Comparison of ENCODE assay signal across 18 cellular contexts in genomic region chr3:122908251-122908650, GRCh38.
DNase-seq lines count a peak whose midpoint lies in the region; ATAC-seq and TF ChIP-seq lines count a peak whose summit lies in the region.
"Had no signal": no experiment of that assay in that cellular context is flagged by ENCODE, and none has a peak within 500 bp of the region (broad histone marks: within the 10 kb centered on the region; RNA-seq: fewer than 3 reads in every experiment).

No MANE protein-coding gene starts in this region.

- H3K27me3 ChIP-seq in endodermal cell (ENCODE audit: control insufficient read depth, insufficient read depth, low read length, poor library complexity, severe bottlenecking) = no peaks in the 10 kb centered on the region
- no peaks in the 10 kb centered on the region for H3K27me3 ChIP-seq in neural cell (ENCODE audit: insufficient read depth, low read depth, low read length)
- H3K27me3 ChIP-seq: BE2C had no signal

- H3K27me3 Mint-ChIP-seq in endodermal cell (ENCODE audit: insufficient read depth) = peaks cover 11% of the 10 kb centered on the region

- peaks cover 34% of the 10 kb centered on the region for H3K36me3 Mint-ChIP-seq in endodermal cell (ENCODE audit: low read depth)

- H3K27ac ChIP-seq in endodermal cell (ENCODE audit: low read depth, low read length) (no peak overlapping the region), neural cell (ENCODE audit: low read length) (no peak overlapping the region)

- H3K9me3 ChIP-seq in endodermal cell (ENCODE audit: control insufficient read depth, low read length) = no peaks in the 10 kb centered on the region
- H3K9me3 ChIP-seq in neural cell (ENCODE audit: low read length) = no peaks in the 10 kb centered on the region
- H3K9me3 ChIP-seq: BE2C had no signal

- peak; percentile 6 for DNase-seq in HuH-7.5 (ENCODE audit: low spot score)
- peak; percentile 35 for DNase-seq in endodermal cell
- DNase-seq in stimulated activated naive CD8-positive, alpha-beta T cell treated with anti-CD3 and anti-CD28 coated beads, Interleukin-15, Interleukin-2, amounts not matched to agents 100 U/mL and 50 U/mL, for 24 hours = no peak
- DNase-seq in posterior cingulate gyrus = no peak
- DNase-seq in sciatic nerve (ENCODE audit: low spot score) = no peak
- DNase-seq: ACHN; BE2C; C1 segment of cervical spinal cord; CD4-positive, CD25-positive, alpha-beta regulatory T cell; CD8-positive, alpha-beta memory T cell; COR-L47; DMS53; DND-41; EL had no signal

- no peak overlapping the region for H3K4me3 Mint-ChIP-seq in endodermal cell
- H3K4me3 Mint-ChIP-seq: CD4-positive, CD25-positive, alpha-beta regulatory T cell; CD8-positive, alpha-beta memory T cell had no signal

- 89 to 96% methylated on average over 3 of the region's 3 CpGs for whole genome bisulfite sequencing in endodermal cell (ENCODE audit: insufficient coverage in 1 of 2, insufficient read length in 1 of 2), 2 experiments

- TF ChIP-seq CTCF in endodermal cell (conservative IDR thresholded peaks at IDR 0.05) = no peak
- TF ChIP-seq CTCF in neural cell (IDR thresholded peaks at IDR 0.05; ENCODE audit: poor library complexity, severe bottlenecking) = no peak

- H3K9ac ChIP-seq in endodermal cell (ENCODE audit: extremely low read depth, low read length, poor library complexity, severe bottlenecking) (no peak overlapping the region), neural cell (ENCODE audit: low read length) (no peak overlapping the region)

- no peaks in the 10 kb centered on the region for H3F3A ChIP-seq in neural cell (ENCODE audit: insufficient read depth, low read length, poor library complexity, severe bottlenecking)

- no peak for TF ChIP-seq RAD21 in neural cell (conservative IDR thresholded peaks at IDR 0.05)

- no peak for TF ChIP-seq EP300 in neural cell (conservative IDR thresholded peaks at IDR 0.05; ENCODE audit: poor library complexity, severe bottlenecking)

- ATAC-seq in HG03135 (IDR thresholded peaks at IDR 0.05; ENCODE audit: unreplicated experiment) (no peak), sciatic nerve (no peak)
- no peak for ATAC-seq in stimulated activated naive CD8-positive, alpha-beta T cell treated with anti-CD3 and anti-CD28 coated beads, Interleukin-15, Interleukin-2, amounts not matched to agents 100 U/mL and 50 U/mL, for 24 hours
- ATAC-seq: GM12878 had no signal

- no peak overlapping the region for H3K27ac Mint-ChIP-seq in endodermal cell
- H3K27ac Mint-ChIP-seq: CD4-positive, CD25-positive, alpha-beta regulatory T cell; CD8-positive, alpha-beta memory T cell had no signal

- H3K4me1 Mint-ChIP-seq in endodermal cell = peaks cover 1% of the 10 kb centered on the region
- H3K4me1 Mint-ChIP-seq: CD4-positive, CD25-positive, alpha-beta regulatory T cell; CD8-positive, alpha-beta memory T cell had no signal

- intact Hi-C loops in posterior cingulate gyrus (cut with DNase I) (no loop called here), sciatic nerve (cut with DNase I) (no loop called here)

- no peaks in the 10 kb centered on the region for H3K4me1 ChIP-seq in endodermal cell (ENCODE audit: control insufficient read depth, insufficient read depth, low read length)
- H3K4me1 ChIP-seq: HAP-1 had no signal

- H2AFZ ChIP-seq in neural cell (ENCODE audit: low read depth, low read length) = no peak overlapping the region

- H3K4me2 ChIP-seq in neural cell (ENCODE audit: low read length) = peak overlapping the region; percentile 7

- no peak overlapping the region for H3K4me3 ChIP-seq in endodermal cell (ENCODE audit: low read length)
- H3K4me3 ChIP-seq in neural cell (ENCODE audit: low read length) = peak overlapping the region; percentile 14
- H3K4me3 ChIP-seq: GM12878, HAP-1 had no signal

- H3K79me2 ChIP-seq in neural cell (replicated peaks; ENCODE audit: insufficient read depth, low read length) = no peaks in the 10 kb centered on the region

- no peaks in the 10 kb centered on the region for H4K20me1 ChIP-seq in neural cell (ENCODE audit: insufficient read depth)

- no peaks in the 10 kb centered on the region for H3K9me3 Mint-ChIP-seq in endodermal cell

- H3K36me3 ChIP-seq in endodermal cell (ENCODE audit: control insufficient read depth, insufficient read depth, low read length) (peaks cover 21% of the 10 kb centered on the region), neural cell (ENCODE audit: insufficient read depth, low read length) (no peaks in the 10 kb centered on the region)
- H3K36me3 ChIP-seq: BE2C, HAP-1 had no signal

- no peaks in the 10 kb centered on the region for H3K9me2 ChIP-seq in neural cell (ENCODE audit: insufficient read depth, low read length)

TF ChIP-seq in neural cell, 6 proteins besides CTCF, POLR2A, EP300 and RAD21:
- TF ChIP-seq EZH2 (IDR thresholded peaks at IDR 0.05; ENCODE audit: borderline replicate concordance, insufficient read depth, low read length, poor library complexity, severe bottlenecking) = no peak
- no peak for TF ChIP-seq POLR2AphosphoS5 (IDR thresholded peaks at IDR 0.05)
- no peak for TF ChIP-seq SMC3 (conservative IDR thresholded peaks at IDR 0.05; ENCODE audit: poor library complexity)
- no peak for TF ChIP-seq TAF1 (IDR thresholded peaks at IDR 0.05; ENCODE audit: low read depth)
- no peak for TF ChIP-seq REST (IDR thresholded peaks at IDR 0.05; ENCODE audit: borderline replicate concordance)

Comparison
In these comparisons a context has a peak if more than half of its experiments do, and no peak if none do; other contexts are left out.
1. DNase-seq: peak in HuH-7.5 (single experiment) and endodermal cell (single experiment); none in stimulated activated naive CD8-positive, alpha-beta T cell treated with anti-CD3 and anti-CD28 coated beads, Interleukin-15, Interleukin-2, amounts not matched to agents 100 U/mL and 50 U/mL, for 24 hours (single experiment), posterior cingulate gyrus (0 of 10) and sciatic nerve (single experiment).